In genomic region chr10:73097305-73097670, GRCh38 we compare ENCODE assay signal across 1 cellular context.
A peak's percentile ranks its signal among the peaks of the same experiment; 100 is the strongest.
TF ChIP-seq lines count a peak whose summit lies in the region.

No MANE protein-coding gene starts in this region.

TF ChIP-seq in HepG2, 621 proteins besides CTCF, POLR2A, EP300 and RAD21:
- TF ChIP-seq ZNF773 (CRISPR knock-in tag; IDR thresholded peaks at IDR 0.05; ENCODE audit: borderline replicate concordance) (0 out of 2 replicates have a peak, but pooled peaks have one; percentile 3), TEAD2 (CRISPR knock-in tag; IDR thresholded peaks at IDR 0.05) (no peak), PHF20 (CRISPR knock-in tag; IDR thresholded peaks at IDR 0.05) (no peak), ATF1 (CRISPR knock-in tag; IDR thresholded peaks at IDR 0.05) (0 out of 2 replicates have a peak, but pooled peaks have one; percentile 48), NCOA2 (CRISPR knock-in tag; IDR thresholded peaks at IDR 0.05) (0 out of 2 replicates have a peak, but pooled peaks have one; percentile 6)
